Comparison of ENCODE assay signal across 8 cellular contexts in the genomic region with DNA sequence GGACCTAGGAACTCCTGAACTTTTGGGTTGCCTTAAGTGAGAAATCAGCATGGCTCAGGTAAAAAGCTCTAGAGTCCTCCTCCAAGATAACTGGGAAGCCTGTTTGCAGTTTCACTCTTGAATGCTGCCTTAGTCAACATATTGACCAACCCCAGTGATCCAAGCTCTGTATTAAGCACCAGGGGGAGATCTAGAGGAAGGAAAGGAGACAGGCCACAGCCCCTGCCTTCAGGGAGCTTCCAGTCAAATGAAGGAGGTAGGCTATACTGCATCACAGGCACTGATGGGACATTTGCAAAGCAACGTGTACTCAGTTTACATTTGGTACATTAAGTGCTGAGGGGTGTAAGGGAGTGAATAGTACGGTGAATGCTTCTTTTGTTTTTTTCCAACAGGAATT. TPM values are rescaled to one million over a fixed set of nuclear protein-coding genes. Genes with fewer than 3 reads are reported as not detected.
A peak's percentile ranks its signal among the peaks of the same experiment; 100 is the strongest.
DNase-seq lines count a peak whose midpoint lies in the region; ATAC-seq and TF ChIP-seq lines count a peak whose summit lies in the region.

No MANE protein-coding gene starts in this region.

- H3K79me2 ChIP-seq in hepatocyte = peaks cover 60% of the 10 kb centered on the region

- H3K36me3 ChIP-seq in hepatocyte (replicated peaks; ENCODE audit: insufficient read depth, low read depth) = no peaks in the 10 kb centered on the region

- H3K9me2 ChIP-seq in hepatocyte (replicated peaks; ENCODE audit: insufficient read depth) = no peaks in the 10 kb centered on the region

- POLR2A ChIA-PET in activated CD8-positive, alpha-beta T cell treated with anti-CD3 and anti-CD28 coated beads for 36 hours (lab: Charles Lee) = interaction anchor here (0.8 to 6.7 kb wide), 14 partner anchors 10 to 141 kb away, joined by 3 to 91 read pairs (median 6); a partner anchor contains a TSS

- H3K4me2 ChIP-seq in hepatocyte = peak overlapping the region; percentile 89

- no peak overlapping the region for H2AFZ ChIP-seq in hepatocyte

- no peak for ATAC-seq in activated CD8-positive, alpha-beta T cell treated with anti-CD3 and anti-CD28 coated beads for 36 hours
- no peak for ATAC-seq in stimulated activated naive CD8-positive, alpha-beta T cell treated with anti-CD3 and anti-CD28 coated beads, Interleukin-15, amount 100 ng/mL, for 72 hours
- no peak for ATAC-seq in GM18907 (IDR thresholded peaks at IDR 0.05; ENCODE audit: unreplicated experiment)
- no peak for ATAC-seq in HG02884 (IDR thresholded peaks at IDR 0.05; ENCODE audit: unreplicated experiment)
- ATAC-seq in HG03159 (IDR thresholded peaks at IDR 0.05; ENCODE audit: unreplicated experiment) = no peak

- H4K20me1 ChIP-seq in hepatocyte (ENCODE audit: insufficient read depth, poor library complexity, severe bottlenecking) = peaks cover 6% of the 10 kb centered on the region

- 88% methylated on average over 2 of the region's 2 CpGs for WGBS in hepatocyte (ENCODE audit: low lambda C conversion rate, missing lambda C conversion rate)

- H3K4me3 ChIP-seq in hepatocyte = peak overlapping the region; percentile 33

- H3K27ac ChIP-seq in hepatocyte = peak overlapping the region; percentile 94

- no peaks in the 10 kb centered on the region for H3K9me3 Mint-ChIP-seq in T-helper 1 cell treated with Interleukin-12 subunit alpha and Interleukin-12 subunit beta and Interleukin-4 antibody, amounts not matched to agents 30 μg/mL and 1 μg/mL, for 36 hours
- H3K9me3 Mint-ChIP-seq in activated CD8-positive, alpha-beta T cell treated with anti-CD3 and anti-CD28 coated beads for 36 hours = no peaks in the 10 kb centered on the region
- H3K9me3 Mint-ChIP-seq in stimulated activated naive CD8-positive, alpha-beta T cell treated with anti-CD3 and anti-CD28 coated beads, Interleukin-15, amount 100 ng/mL, for 72 hours = no peaks in the 10 kb centered on the region

- H3K27ac Mint-ChIP-seq in T-helper 1 cell treated with Interleukin-12 subunit alpha and Interleukin-12 subunit beta and Interleukin-4 antibody, amounts not matched to agents 30 μg/mL and 1 μg/mL, for 36 hours = no peak overlapping the region
- H3K27ac Mint-ChIP-seq in activated CD8-positive, alpha-beta T cell treated with anti-CD3 and anti-CD28 coated beads for 36 hours = peak overlapping the region; percentile 91
- H3K27ac Mint-ChIP-seq in stimulated activated naive CD8-positive, alpha-beta T cell treated with anti-CD3 and anti-CD28 coated beads, Interleukin-15, amount 100 ng/mL, for 72 hours = peak overlapping the region in 1 of 2 donors; percentile 24

- DNase-seq in T-helper 1 cell (no peak), hepatocyte (ENCODE audit: low spot score) (no peak)
- no peak for DNase-seq in activated CD8-positive, alpha-beta T cell treated with anti-CD3 and anti-CD28 coated beads for 36 hours
- no peak for DNase-seq in stimulated activated naive CD8-positive, alpha-beta T cell treated with anti-CD3 and anti-CD28 coated beads, Interleukin-15, amount 100 ng/mL, for 72 hours

- no peak for TF ChIP-seq CTCF in activated CD8-positive, alpha-beta T cell treated with anti-CD3 and anti-CD28 coated beads for 36 hours (IDR thresholded peaks at IDR 0.05)
- TF ChIP-seq CTCF in hepatocyte (IDR thresholded peaks at IDR 0.05; ENCODE audit: poor library complexity) = no peak

- no peaks in the 10 kb centered on the region for H3K27me3 Mint-ChIP-seq in T-helper 1 cell treated with Interleukin-12 subunit alpha and Interleukin-12 subunit beta and Interleukin-4 antibody, amounts not matched to agents 30 μg/mL and 1 μg/mL, for 36 hours (ENCODE audit: low read depth)
- no peaks in the 10 kb centered on the region for H3K27me3 Mint-ChIP-seq in activated CD8-positive, alpha-beta T cell treated with anti-CD3 and anti-CD28 coated beads for 36 hours
- no peaks in the 10 kb centered on the region for H3K27me3 Mint-ChIP-seq in stimulated activated naive CD8-positive, alpha-beta T cell treated with anti-CD3 and anti-CD28 coated beads, Interleukin-15, amount 100 ng/mL, for 72 hours

- peaks cover 45% of the 10 kb centered on the region for H3K4me1 Mint-ChIP-seq in T-helper 1 cell treated with Interleukin-12 subunit alpha and Interleukin-12 subunit beta and Interleukin-4 antibody, amounts not matched to agents 30 μg/mL and 1 μg/mL, for 36 hours (ENCODE audit: low read depth)
- H3K4me1 Mint-ChIP-seq in activated CD8-positive, alpha-beta T cell treated with anti-CD3 and anti-CD28 coated beads for 36 hours (ENCODE audit: low read depth) = peaks cover 50% of the 10 kb centered on the region
- peaks cover 55% of the 10 kb centered on the region for H3K4me1 Mint-ChIP-seq in stimulated activated naive CD8-positive, alpha-beta T cell treated with anti-CD3 and anti-CD28 coated beads, Interleukin-15, amount 100 ng/mL, for 72 hours

- H3K9me3 ChIP-seq in hepatocyte (ENCODE audit: low read depth) = no peaks in the 10 kb centered on the region

- peak overlapping the region; percentile 87 for H3K4me3 Mint-ChIP-seq in T-helper 1 cell treated with Interleukin-12 subunit alpha and Interleukin-12 subunit beta and Interleukin-4 antibody, amounts not matched to agents 30 μg/mL and 1 μg/mL, for 36 hours
- peak overlapping the region; percentile 89 for H3K4me3 Mint-ChIP-seq in activated CD8-positive, alpha-beta T cell treated with anti-CD3 and anti-CD28 coated beads for 36 hours
- peak overlapping the region; percentile 84 to 91 for H3K4me3 Mint-ChIP-seq in stimulated activated naive CD8-positive, alpha-beta T cell treated with anti-CD3 and anti-CD28 coated beads, Interleukin-15, amount 100 ng/mL, for 72 hours

- intact Hi-C loops in activated CD8-positive, alpha-beta T cell treated with anti-CD3 and anti-CD28 coated beads for 36 hours (cut with micrococcal nuclease) = no loop called here

- peaks cover 30% of the 10 kb centered on the region for H3K4me1 ChIP-seq in hepatocyte (ENCODE audit: insufficient read depth)

- H3K27me3 ChIP-seq in hepatocyte = no peaks in the 10 kb centered on the region

- CTCF ChIA-PET in activated CD8-positive, alpha-beta T cell treated with anti-CD3 and anti-CD28 coated beads for 36 hours (lab: Charles Lee) = interaction anchor here (0.9 to 17.7 kb wide), 12 partner anchors 9 to 163 kb away, joined by 3 to 199 read pairs (median 8); a partner anchor contains a TSS

- peaks cover 46% of the 10 kb centered on the region for H3K36me3 Mint-ChIP-seq in T-helper 1 cell treated with Interleukin-12 subunit alpha and Interleukin-12 subunit beta and Interleukin-4 antibody, amounts not matched to agents 30 μg/mL and 1 μg/mL, for 36 hours (ENCODE audit: low read depth)
- peaks cover 45% of the 10 kb centered on the region for H3K36me3 Mint-ChIP-seq in activated CD8-positive, alpha-beta T cell treated with anti-CD3 and anti-CD28 coated beads for 36 hours (ENCODE audit: low read depth)

RNA-seq across cellular contexts. Expression of a gene that starts 1.2 kb away (rescaled TPM):
- total RNA-seq in activated CD8-positive, alpha-beta T cell treated with anti-CD3 and anti-CD28 coated beads for 36 hours = 10 to 100 TPM; 13.8 to 18.6 TPM
- 14.1 and 16.8 TPM in 2 replicates for total RNA-seq in hepatocyte
- polyA plus RNA-seq in hepatocyte = 14.3 and 15.7 TPM in 2 replicates

RNA-seq across cellular contexts. Expression of a gene that starts 1.4 kb away (rescaled TPM):
- total RNA-seq in activated CD8-positive, alpha-beta T cell treated with anti-CD3 and anti-CD28 coated beads for 36 hours = 10 to 100 TPM; 31.3 to 35.9 TPM
- total RNA-seq in hepatocyte = 13.2 and 23.2 TPM in 2 replicates
- 4.4 and 4.6 TPM in 2 replicates for polyA plus RNA-seq in hepatocyte

RNA-seq across cellular contexts. Expression of a gene that starts 25.1 kb away (rescaled TPM):
- total RNA-seq in activated CD8-positive, alpha-beta T cell treated with anti-CD3 and anti-CD28 coated beads for 36 hours = 100 to 1,000 TPM; 121 to 137 TPM
- 0.23 TPM in 1 of 2 replicates, not detected in the other for total RNA-seq in hepatocyte
- 1.0 TPM in 1 of 2 replicates, not detected in the other for polyA plus RNA-seq in hepatocyte

RNA-seq across cellular contexts. Expression of a gene that starts 50.1 kb away (rescaled TPM):
- 10 to 100 TPM; 19.7 to 20.3 TPM for total RNA-seq in activated CD8-positive, alpha-beta T cell treated with anti-CD3 and anti-CD28 coated beads for 36 hours
- total RNA-seq in hepatocyte = 15.1 and 20.9 TPM in 2 replicates
- polyA plus RNA-seq in hepatocyte = 24.7 and 28.1 TPM in 2 replicates

Comparison
In these comparisons a context has a peak if more than half of its experiments do, and no peak if none do; other contexts are left out.
1. RNA of a gene that starts 25.1 kb away (total RNA-seq): 121 to 137 TPM in activated CD8-positive, alpha-beta T cell treated with anti-CD3 and anti-CD28 coated beads for 36 hours; 0.23 TPM in hepatocyte; every median in the first group is over 10 times any median in the second.
2. Peak in every context shown above with its lines, with median percentiles within 50 percentile points of each other: H3K4me3 Mint-ChIP-seq.